26 cellular contexts compared by ENCODE assay signal in the genomic region with DNA sequence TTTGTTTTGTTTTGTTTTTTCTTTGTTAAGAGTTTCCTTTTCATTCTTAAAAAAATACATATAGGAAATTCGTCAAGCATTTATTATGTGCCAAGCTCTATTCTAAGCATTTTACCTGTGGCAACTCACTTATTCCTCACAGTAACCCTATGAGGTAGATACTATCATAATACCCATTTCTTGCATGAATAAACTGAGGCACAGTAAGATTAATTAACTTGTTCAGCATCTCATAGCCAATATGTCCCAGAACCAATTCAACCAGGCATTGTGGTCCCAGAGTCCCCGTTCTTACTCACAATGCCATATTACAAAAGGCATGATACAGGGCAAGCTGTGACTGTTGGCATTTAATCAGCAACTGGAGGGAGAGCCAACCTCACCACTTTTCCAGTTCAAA.
"Had no signal": no experiment of that assay in that cellular context is flagged by ENCODE, and none has a peak within 500 bp of the region (broad histone marks: within the 10 kb centered on the region; RNA-seq: fewer than 3 reads in every experiment).

No MANE protein-coding gene starts in this region.

- H3K27ac ChIP-seq: colonic mucosa, esophagus muscularis mucosa, foreskin keratinocyte, lower lobe of right lung, ovary, psoas muscle, skin epidermis, spleen, testis, tibial artery, upper lobe of left lung had no signal

- ATAC-seq: foreskin keratinocyte; heart right ventricle; left ventricle myocardium superior; lower lobe of right lung; natural killer cell; psoas muscle; right cardiac atrium; stimulated activated naive CD8-positive, alpha-beta T cell treated with anti-CD3 and anti-CD28 coated beads, Interleukin-15, amount 100 ng/mL, for 72 hours had no signal

- H3K9me3 ChIP-seq: colonic mucosa, esophagus muscularis mucosa, heart right ventricle, lower lobe of right lung, ovary, psoas muscle, spleen, testis, tibial artery, upper lobe of left lung had no signal

- H3K27me3 ChIP-seq: colonic mucosa, esophagus muscularis mucosa, foreskin keratinocyte, heart right ventricle, ovary, spleen, testis, tibial artery, upper lobe of left lung had no signal

- H3K27ac Mint-ChIP-seq: dendritic cell treated with granulocyte-macrophage colony-stimulating factor and Interleukin-4, amounts not matched to agents 40 ng/mL and 50 ng/mL, for 4 days; natural killer cell; stimulated activated naive CD8-positive, alpha-beta T cell treated with anti-CD3 and anti-CD28 coated beads, Interleukin-15, amount 100 ng/mL, for 72 hours had no signal

- FAIRE-seq: endothelial cell of umbilical vein, islet of Langerhans, urothelium cell line had no signal

- H3K4me3 ChIP-seq: colonic mucosa, esophagus muscularis mucosa, heart right ventricle, lower lobe of right lung, ovary, psoas muscle, skin epidermis, spleen, testis, tibial artery, upper lobe of left lung had no signal

- DNase-seq: colonic mucosa; effector memory CD4-positive, alpha-beta T cell; foreskin keratinocyte; glutamatergic neuron; heart right ventricle; hippocampal formation; left ventricle myocardium superior; lower lobe of right lung; natural killer cell; occipital lobe; ovary; posterior cingulate gyrus; psoas muscle; right cardiac atrium; spleen; stimulated activated naive CD4-positive, alpha-beta T cell; stimulated activated naive CD8-positive, alpha-beta T cell treated with anti-CD3 and anti-CD28 coated beads, Interleukin-15, amount 100 ng/mL, for 72 hours; testis; tibial artery; upper lobe of left lung had no signal

- H3K4me3 Mint-ChIP-seq: dendritic cell treated with granulocyte-macrophage colony-stimulating factor and Interleukin-4, amounts not matched to agents 40 ng/mL and 50 ng/mL, for 4 days; natural killer cell; stimulated activated naive CD8-positive, alpha-beta T cell treated with anti-CD3 and anti-CD28 coated beads, Interleukin-15, amount 100 ng/mL, for 72 hours had no signal

- H3K9me3 Mint-ChIP-seq: dendritic cell treated with granulocyte-macrophage colony-stimulating factor and Interleukin-4, amounts not matched to agents 40 ng/mL and 50 ng/mL, for 4 days; natural killer cell; stimulated activated naive CD8-positive, alpha-beta T cell treated with anti-CD3 and anti-CD28 coated beads, Interleukin-15, amount 100 ng/mL, for 72 hours had no signal

- H3K4me1 ChIP-seq: colonic mucosa, foreskin keratinocyte, lower lobe of right lung had no signal

- H3K36me3 ChIP-seq: colonic mucosa, ovary had no signal

- H3K27me3 Mint-ChIP-seq: dendritic cell treated with granulocyte-macrophage colony-stimulating factor and Interleukin-4, amounts not matched to agents 40 ng/mL and 50 ng/mL, for 4 days; stimulated activated naive CD8-positive, alpha-beta T cell treated with anti-CD3 and anti-CD28 coated beads, Interleukin-15, amount 100 ng/mL, for 72 hours had no signal

- H3K36me3 Mint-ChIP-seq: natural killer cell had no signal
